23 cellular contexts compared by ENCODE assay signal in genomic region chr13:100559886-100560285, GRCh38. TPM values are rescaled to one million over a fixed set of nuclear protein-coding genes. Genes with fewer than 3 reads are reported as not detected.
DNase-seq lines count a peak whose midpoint lies in the region; ATAC-seq lines count a peak whose summit lies in the region.
"Had no signal": no experiment of that assay in that cellular context is flagged by ENCODE, and none has a peak within 500 bp of the region (broad histone marks: within the 10 kb centered on the region; RNA-seq: fewer than 3 reads in every experiment).

No MANE protein-coding gene starts in this region.

- H3K27ac ChIP-seq in layer of hippocampus (ENCODE audit: low read depth, low read length) (peak overlapping the region; percentile 84), temporal lobe (ENCODE audit: low read depth, low read length) (peak overlapping the region; percentile 86)
- H3K27ac ChIP-seq: 22Rv1, PC-9, SJCRH30 had no signal

- peaks cover under 1% of the 10 kb centered on the region for H3K4me1 Mint-ChIP-seq in activated CD8-positive, alpha-beta memory T cell treated with anti-CD3 and anti-CD28 coated beads, Interleukin-2, amount 10 ng/mL, durations not matched to agents 7 days and 5 days
- H3K4me1 Mint-ChIP-seq: B cell, CD14-positive monocyte had no signal

- no peaks in the 10 kb centered on the region for H3K36me3 Mint-ChIP-seq in activated CD8-positive, alpha-beta memory T cell treated with anti-CD3 and anti-CD28 coated beads, Interleukin-2, amount 10 ng/mL, durations not matched to agents 7 days and 5 days
- H3K36me3 Mint-ChIP-seq: CD14-positive monocyte had no signal

- DNase-seq in activated CD8-positive, alpha-beta memory T cell treated with anti-CD3 and anti-CD28 coated beads, Interleukin-2, amount 10 ng/mL, durations not matched to agents 7 days and 5 days = peak; percentile 19
- DNase-seq in activated CD8-positive, alpha-beta memory T cell treated with anti-CD3 and anti-CD28 coated beads, Interleukin-2, amount 50 U/mL, for 4 hours = no peak
- DNase-seq in NCI-H524 (lab: John Stamatoyannopoulos, UW) (no peak), NCI-H69 (lab: John Stamatoyannopoulos, UW) (no peak), GOT3 (lab: John Stamatoyannopoulos, UW) (no peak)
- DNase-seq: Calu3; DMS153; DND-41; NCI-H1048; NCI-H1417; NCI-H1694; NCI-H2029 treated with DMSO at 0.1 percent for 48 hours; NCI-H2227 treated with DMSO at 0.1 percent for 48 hours; NCI-H774; NK-92 treated with Interleukin-12 subunit alpha and Interleukin-12 subunit beta, amount 100 ng/mL, for 24 hours; PC-9; SJCRH30 had no signal

- H3K27me3 Mint-ChIP-seq in activated CD8-positive, alpha-beta memory T cell treated with anti-CD3 and anti-CD28 coated beads, Interleukin-2, amount 10 ng/mL, durations not matched to agents 7 days and 5 days = no peaks in the 10 kb centered on the region
- H3K27me3 Mint-ChIP-seq: B cell had no signal

- CTCF ChIA-PET in activated CD8-positive, alpha-beta memory T cell treated with anti-CD3 and anti-CD28 coated beads, Interleukin-2, amount 10 ng/mL, durations not matched to agents 7 days and 5 days (lab: Charles Lee) = interaction anchor here (0.8 to 0.9 kb wide), 2 partner anchors 11 to 13 kb away, joined by 3 read pairs; no protein-coding TSS in a partner anchor

- no peak for ATAC-seq in activated CD8-positive, alpha-beta memory T cell treated with anti-CD3 and anti-CD28 coated beads, Interleukin-2, amount 10 ng/mL, durations not matched to agents 7 days and 5 days
- ATAC-seq: HCT116 had no signal

- no peak overlapping the region for H3K27ac Mint-ChIP-seq in activated CD8-positive, alpha-beta memory T cell treated with anti-CD3 and anti-CD28 coated beads, Interleukin-2, amount 10 ng/mL, durations not matched to agents 7 days and 5 days
- H3K27ac Mint-ChIP-seq: B cell, CD14-positive monocyte had no signal

- H3K27me3 ChIP-seq in layer of hippocampus (ENCODE audit: control insufficient read depth, insufficient read depth, low read length) = no peaks in the 10 kb centered on the region
- H3K27me3 ChIP-seq: SJCRH30 had no signal

- no peak overlapping the region for H3K4me3 Mint-ChIP-seq in activated CD8-positive, alpha-beta memory T cell treated with anti-CD3 and anti-CD28 coated beads, Interleukin-2, amount 10 ng/mL, durations not matched to agents 7 days and 5 days
- H3K4me3 Mint-ChIP-seq: B cell, CD14-positive monocyte had no signal

- H3K9me3 Mint-ChIP-seq in activated CD8-positive, alpha-beta memory T cell treated with anti-CD3 and anti-CD28 coated beads, Interleukin-2, amount 10 ng/mL, durations not matched to agents 7 days and 5 days (ENCODE audit: low read depth) = no peaks in the 10 kb centered on the region
- H3K9me3 Mint-ChIP-seq: CD14-positive monocyte had no signal

RNA-seq across cellular contexts. Expression of gene GGACT, which starts 28.7 kb away (rescaled TPM):
- total RNA-seq in activated CD8-positive, alpha-beta memory T cell treated with anti-CD3 and anti-CD28 coated beads, Interleukin-2, amount 10 ng/mL, durations not matched to agents 7 days and 5 days = 1 to 10 TPM; 5.0 to 5.3 TPM
- total RNA-seq in temporal lobe = 0.49 TPM
